ENCODE assay signal across 28 cellular contexts in the genomic region with DNA sequence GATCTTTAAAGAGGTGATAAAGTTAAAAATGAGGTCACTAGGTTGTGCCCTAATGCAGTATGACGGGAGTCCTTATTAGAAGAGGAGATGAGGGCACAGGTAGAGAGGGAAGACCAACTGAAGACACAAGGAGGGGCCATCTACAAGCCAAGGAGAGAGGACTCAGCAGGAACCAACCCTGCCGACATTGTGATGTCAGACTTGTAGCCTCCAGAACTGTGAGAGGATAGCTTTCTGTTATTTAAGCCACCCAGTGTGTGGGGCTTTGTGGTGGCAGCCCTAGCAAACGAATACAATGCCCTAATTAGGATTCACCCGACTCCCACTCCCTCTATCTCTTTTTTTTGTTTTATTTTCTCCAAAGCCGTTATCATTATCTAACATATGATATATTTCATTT. TPM values are rescaled to one million over a fixed set of nuclear protein-coding genes. Genes with fewer than 3 reads are reported as not detected.
DNase-seq lines count a peak whose midpoint lies in the region; ATAC-seq, FAIRE-seq and TF ChIP-seq lines count a peak whose summit lies in the region.
"Had no signal": no experiment of that assay in that cellular context is flagged by ENCODE, and none has a peak within 500 bp of the region (broad histone marks: within the 10 kb centered on the region; RNA-seq: fewer than 3 reads in every experiment).

No MANE protein-coding gene starts in this region.

- peaks cover 10% of the 10 kb centered on the region for H3K36me3 Mint-ChIP-seq in T-helper 1 cell treated with Interleukin-12 subunit alpha and Interleukin-12 subunit beta and Interleukin-4 antibody, amounts not matched to agents 30 μg/mL and 1 μg/mL, for 36 hours (ENCODE audit: low read depth)
- H3K36me3 Mint-ChIP-seq in GM23338 (ENCODE audit: low read depth) (no peaks in the 10 kb centered on the region), endodermal cell (ENCODE audit: low read depth) (no peaks in the 10 kb centered on the region)
- peaks cover 3% of the 10 kb centered on the region for H3K36me3 Mint-ChIP-seq in activated CD4-positive, alpha-beta memory T cell treated with anti-CD3 and anti-CD28 coated beads, Interleukin-2, amount 10 ng/mL, durations not matched to agents 7 days and 5 days (ENCODE audit: low read depth)
- H3K36me3 Mint-ChIP-seq: CD14-positive monocyte had no signal

- no peak overlapping the region for H3K27ac ChIP-seq in GM23338 (ENCODE audit: low read depth)
- no peak overlapping the region for H3K27ac ChIP-seq in K562 (ENCODE audit: extremely low read depth, low read depth, low read length)
- no peak overlapping the region for H3K27ac ChIP-seq in endodermal cell (ENCODE audit: low read depth, low read length)
- H3K27ac ChIP-seq: 22Rv1; BLaER1 treated with 17β-estradiol and CSF1 and Interleukin-3, amounts not matched to agents 10 nM and 100 nM had no signal

- no peak for TF ChIP-seq RAD21 in K562 (CRISPR knock-in tag; conservative IDR thresholded peaks at IDR 0.05 in 1 of 2, IDR thresholded peaks at IDR 0.05 in 1 of 2)

- no peak overlapping the region for H3K4me3 Mint-ChIP-seq in T-helper 1 cell treated with Interleukin-12 subunit alpha and Interleukin-12 subunit beta and Interleukin-4 antibody, amounts not matched to agents 30 μg/mL and 1 μg/mL, for 36 hours
- no peak overlapping the region for H3K4me3 Mint-ChIP-seq in GM23338
- no peak overlapping the region for H3K4me3 Mint-ChIP-seq in endodermal cell
- H3K4me3 Mint-ChIP-seq in activated CD4-positive, alpha-beta memory T cell treated with anti-CD3 and anti-CD28 coated beads, Interleukin-2, amount 10 ng/mL, durations not matched to agents 7 days and 5 days, result no peak overlapping the region
- H3K4me3 Mint-ChIP-seq: CD14-positive monocyte; CD4-positive, alpha-beta T cell; CD8-positive, alpha-beta memory T cell; HFFc6 had no signal

- H3K9me3 Mint-ChIP-seq in T-helper 1 cell treated with Interleukin-12 subunit alpha and Interleukin-12 subunit beta and Interleukin-4 antibody, amounts not matched to agents 30 μg/mL and 1 μg/mL, for 36 hours, result peaks cover 3% of the 10 kb centered on the region
- no peaks in the 10 kb centered on the region for H3K9me3 Mint-ChIP-seq in GM23338
- no peaks in the 10 kb centered on the region for H3K9me3 Mint-ChIP-seq in endodermal cell
- peaks cover 2% of the 10 kb centered on the region for H3K9me3 Mint-ChIP-seq in activated CD4-positive, alpha-beta memory T cell treated with anti-CD3 and anti-CD28 coated beads, Interleukin-2, amount 10 ng/mL, durations not matched to agents 7 days and 5 days
- H3K9me3 Mint-ChIP-seq: CD14-positive monocyte; CD4-positive, alpha-beta T cell; CD8-positive, alpha-beta memory T cell; HFFc6 had no signal

- CTCF ChIA-PET in K562 (lab: Yijun Ruan, JAX; ENCODE audit: low intra/inter-chr PET ratio), result no interaction called here
- CTCF ChIA-PET in activated CD4-positive, alpha-beta memory T cell treated with anti-CD3 and anti-CD28 coated beads, Interleukin-2, amount 10 ng/mL, durations not matched to agents 7 days and 5 days (lab: Charles Lee), result interaction anchor here (1.4 to 1.8 kb wide), 2 partner anchors 10 to 84 kb away, joined by 4 to 11 read pairs; no protein-coding TSS in a partner anchor

- BruUV-seq in K562 (replicated peaks; lab: Mats Ljungman, UMichigan), result no TSS peak

- ATAC-seq in GM23338 (peak; percentile 70), K562 (no peak)

- POLR2A ChIA-PET in K562 (lab: Yijun Ruan, JAX), result no interaction called here
- POLR2A ChIA-PET in activated CD4-positive, alpha-beta memory T cell treated with anti-CD3 and anti-CD28 coated beads, Interleukin-2, amount 10 ng/mL, durations not matched to agents 7 days and 5 days (lab: Charles Lee), result no interaction called here

- H3K9me3 ChIP-seq in K562 (replicated peaks; ENCODE audit: control insufficient read depth, insufficient read depth, low read depth, low read length) (no peaks in the 10 kb centered on the region), endodermal cell (ENCODE audit: control insufficient read depth, low read length) (no peaks in the 10 kb centered on the region)
- H3K9me3 ChIP-seq: BE2C, HAP-1 had no signal

- in situ Hi-C loops in K562 (cut with MboI), result no loop called here

- 0% methylated on average over 5 of the region's 5 CpGs for WGBS in K562 (ENCODE audit: insufficient coverage, low coverage, missing lambda C conversion rate)
- 67 to 72% methylated on average over 4 to 5 of the region's 5 CpGs for WGBS in endodermal cell (ENCODE audit: insufficient coverage in 1 of 2, insufficient read length in 1 of 2), 2 experiments

- no peaks in the 10 kb centered on the region for H3K9me1 ChIP-seq in K562 (ENCODE audit: control insufficient read depth, insufficient read depth, low read length)

- no peak for FAIRE-seq in K562 (lab: Jason Lieb, UNC)
- FAIRE-seq: A204.1, GM12891, GM18507 had no signal

- H2AFZ ChIP-seq in GM23338 (peak overlapping the region; percentile 28; the same call in 1 of the 2 replicates), K562 (ENCODE audit: low read depth, low read length) (no peak overlapping the region)

- H3K27ac Mint-ChIP-seq in T-helper 1 cell treated with Interleukin-12 subunit alpha and Interleukin-12 subunit beta and Interleukin-4 antibody, amounts not matched to agents 30 μg/mL and 1 μg/mL, for 36 hours, result peak overlapping the region; percentile 1
- H3K27ac Mint-ChIP-seq in GM23338, result no peak overlapping the region
- H3K27ac Mint-ChIP-seq in endodermal cell, result no peak overlapping the region
- no peak overlapping the region for H3K27ac Mint-ChIP-seq in activated CD4-positive, alpha-beta memory T cell treated with anti-CD3 and anti-CD28 coated beads, Interleukin-2, amount 10 ng/mL, durations not matched to agents 7 days and 5 days
- H3K27ac Mint-ChIP-seq: CD4-positive, alpha-beta T cell; HFFc6 had no signal

- no peaks in the 10 kb centered on the region for H3F3A ChIP-seq in GM23338 (replicated peaks; ENCODE audit: low read depth)

- no peaks in the 10 kb centered on the region for H4K20me1 ChIP-seq in GM23338 (replicated peaks; ENCODE audit: insufficient read depth)
- no peaks in the 10 kb centered on the region for H4K20me1 ChIP-seq in K562 (replicated peaks; ENCODE audit: control insufficient read depth, insufficient read depth, low read length)
- H4K20me1 ChIP-seq: BLaER1 treated with 17β-estradiol and CSF1 and Interleukin-3, amounts not matched to agents 10 nM and 100 nM had no signal

- no peaks in the 10 kb centered on the region for H3K27me3 Mint-ChIP-seq in T-helper 1 cell treated with Interleukin-12 subunit alpha and Interleukin-12 subunit beta and Interleukin-4 antibody, amounts not matched to agents 30 μg/mL and 1 μg/mL, for 36 hours (ENCODE audit: low read depth)
- H3K27me3 Mint-ChIP-seq in GM23338 (ENCODE audit: insufficient read depth, low read depth, poor library complexity) (no peaks in the 10 kb centered on the region), endodermal cell (ENCODE audit: insufficient read depth) (no peaks in the 10 kb centered on the region)
- H3K27me3 Mint-ChIP-seq in activated CD4-positive, alpha-beta memory T cell treated with anti-CD3 and anti-CD28 coated beads, Interleukin-2, amount 10 ng/mL, durations not matched to agents 7 days and 5 days, result peaks cover 1% of the 10 kb centered on the region
- H3K27me3 Mint-ChIP-seq: CD4-positive, alpha-beta T cell had no signal

- TF ChIP-seq POLR2A in K562 (conservative IDR thresholded peaks at IDR 0.05), result no peak

- DNase-seq in T-helper 1 cell (no peak), GM23338 (ENCODE audit: low spot score) (no peak), K562 (ENCODE audit: extremely low read depth in 1 of 4, low spot score in 3 of 4) (no peak), endodermal cell (peak; percentile 67), AML-193 (lab: John Stamatoyannopoulos, UW) (no peak), NCI-H748 (lab: John Stamatoyannopoulos, UW; ENCODE audit: unreplicated experiment) (no peak)
- no peak for DNase-seq in activated CD4-positive, alpha-beta memory T cell treated with anti-CD3 and anti-CD28 coated beads, Interleukin-2, amount 10 ng/mL, durations not matched to agents 7 days and 5 days
- DNase-seq: BE2C; Calu3; CD4-positive, alpha-beta T cell; CD8-positive, alpha-beta memory T cell; COR-L47; DMS53; DMS79 treated with DMSO at 0.1 percent for 48 hours; GF-D8; HFFc6 had no signal

- H3K4me1 ChIP-seq in GM23338 (ENCODE audit: insufficient read depth), result no peaks in the 10 kb centered on the region
- H3K4me1 ChIP-seq in K562 (replicated peaks in 1 of 2; ENCODE audit: control insufficient read depth in 2 of 2, insufficient read depth in 2 of 2, low read length in 2 of 2), result peaks cover 0 to 3% of the 10 kb centered on the region in 2 experiments; a peak in 1 of 5 replicates
- H3K4me1 ChIP-seq in endodermal cell (ENCODE audit: control insufficient read depth, insufficient read depth, low read length), result no peaks in the 10 kb centered on the region
- H3K4me1 ChIP-seq: BE2C, HAP-1 had no signal

- no peaks in the 10 kb centered on the region for H3K27me3 ChIP-seq in GM23338 (ENCODE audit: insufficient read depth)
- peaks cover 7 to 14% of the 10 kb centered on the region in 2 experiments; a peak in 2 of 5 replicates for H3K27me3 ChIP-seq in K562 (ENCODE audit: control insufficient read depth in 2 of 2, insufficient read depth in 2 of 2, low read length in 2 of 2)
- H3K27me3 ChIP-seq in endodermal cell (ENCODE audit: control insufficient read depth, insufficient read depth, low read length, poor library complexity, severe bottlenecking), result no peaks in the 10 kb centered on the region
- H3K27me3 ChIP-seq: BLaER1 treated with 17β-estradiol and CSF1 and Interleukin-3, amounts not matched to agents 10 nM and 100 nM had no signal

- no peaks in the 10 kb centered on the region for H3K9me2 ChIP-seq in GM23338 (ENCODE audit: insufficient read depth)

- TF ChIP-seq CTCF in GM23338 (conservative IDR thresholded peaks at IDR 0.05; ENCODE audit: low read depth in 2 of 2), result no peak
- TF ChIP-seq CTCF in K562 (IDR thresholded peaks at IDR 0.05 in 2 of 3, conservative IDR thresholded peaks at IDR 0.05 in 1 of 3; ENCODE audit: insufficient read depth in 2 of 3, low read depth in 1 of 3, low read length in 3 of 3), result no peak
- TF ChIP-seq CTCF in endodermal cell (conservative IDR thresholded peaks at IDR 0.05), result no peak

- H3K36me3 ChIP-seq in GM23338 (ENCODE audit: insufficient read depth) (no peaks in the 10 kb centered on the region), K562 (ENCODE audit: control insufficient read depth, insufficient read depth, low read length) (no peaks in the 10 kb centered on the region), endodermal cell (ENCODE audit: control insufficient read depth, insufficient read depth, low read length) (no peaks in the 10 kb centered on the region)
- H3K36me3 ChIP-seq: BE2C; BLaER1 treated with 17β-estradiol and CSF1 and Interleukin-3, amounts not matched to agents 10 nM and 100 nM; HAP-1 had no signal

- intact Hi-C loops in K562 (cut with micrococcal nuclease), result no loop called here

- H3K9ac ChIP-seq in K562 (ENCODE audit: insufficient read depth in 1 of 2, low read depth in 2 of 2, low read length in 2 of 2) (no peak overlapping the region), endodermal cell (ENCODE audit: extremely low read depth, low read length, poor library complexity, severe bottlenecking) (no peak overlapping the region)
- H3K9ac ChIP-seq: BLaER1 treated with 17β-estradiol and CSF1 and Interleukin-3, amounts not matched to agents 10 nM and 100 nM had no signal

- no peak for TF ChIP-seq EP300 in K562 (IDR thresholded peaks at IDR 0.05; ENCODE audit: low read length)

- no peak overlapping the region for H3K4me2 ChIP-seq in GM23338
- H3K4me2 ChIP-seq in K562 (ENCODE audit: insufficient read depth, low read length), result no peak overlapping the region
- H3K4me2 ChIP-seq: BLaER1 treated with 17β-estradiol and CSF1 and Interleukin-3, amounts not matched to agents 10 nM and 100 nM had no signal

- H3K4me1 Mint-ChIP-seq in T-helper 1 cell treated with Interleukin-12 subunit alpha and Interleukin-12 subunit beta and Interleukin-4 antibody, amounts not matched to agents 30 μg/mL and 1 μg/mL, for 36 hours (ENCODE audit: low read depth), result peaks cover 63% of the 10 kb centered on the region
- H3K4me1 Mint-ChIP-seq in GM23338, result no peaks in the 10 kb centered on the region; the same call in 1 of the 3 replicates
- H3K4me1 Mint-ChIP-seq in endodermal cell, result peaks cover 30% of the 10 kb centered on the region
- peaks cover 56% of the 10 kb centered on the region for H3K4me1 Mint-ChIP-seq in activated CD4-positive, alpha-beta memory T cell treated with anti-CD3 and anti-CD28 coated beads, Interleukin-2, amount 10 ng/mL, durations not matched to agents 7 days and 5 days

- H3K4me3 ChIP-seq in GM23338 (no peak overlapping the region), K562 (no peak overlapping the region), endodermal cell (ENCODE audit: low read length) (no peak overlapping the region)
- H3K4me3 ChIP-seq: BLaER1 treated with 17β-estradiol and CSF1 and Interleukin-3, amounts not matched to agents 10 nM and 100 nM; HAP-1 had no signal

- H3K79me2 ChIP-seq in GM23338 (replicated peaks; ENCODE audit: insufficient read depth), result no peaks in the 10 kb centered on the region
- no peaks in the 10 kb centered on the region for H3K79me2 ChIP-seq in K562 (ENCODE audit: control insufficient read depth, insufficient read depth, low read length)

RNA-seq across cellular contexts. Expression of a gene that starts 7.9 kb away (rescaled TPM):
- total RNA-seq in GM23338 (2014; rRNA removed; shearing (Covaris generic)), result not detected in 2 replicates
- polyA plus RNA-seq in GM23338 (2016; fragmentation: Nextera tagmentation; extraction: Ambion mirVana) (not detected in 2 replicates), K562 (2011; rRNA removed) (not detected in 2 replicates), K562 (2014; fragmentation: Illumina TruSeq; extraction: Trizol) (not detected in 2 replicates), K562 (2014; fragmentation: Nextera tagmentation; extraction: Ambion mirVana) (not detected), K562 (2014; rRNA removed) (not detected in 2 replicates)
- total RNA-seq in K562 (2011; cell fraction: chromatin; rRNA removed; ENCODE audit: low replicate concordance), result not detected in 2 replicates
- total RNA-seq in K562 (2011; cell fraction: nucleolus; rRNA removed), result not detected in 2 replicates
- total RNA-seq in K562 (2011; cell fraction: nucleoplasm; rRNA removed), result not detected in 2 replicates
- total RNA-seq in K562 (2014; rRNA removed) (not detected in 2 replicates), K562 (2014; rRNA removed; fragmentation: Illumina TruSeq; extraction: Trizol) (not detected in 2 replicates), K562 (2015; rRNA removed; fragmentation: Illumina TruSeq; extraction: Trizol) (not detected in 2 replicates), K562 (2021) (not detected in 2 replicates), endodermal cell (not detected)
- not detected in 2 replicates for polyA plus RNA-seq in K562 (2011; cell fraction: cytosol; rRNA removed)
- polyA plus RNA-seq in K562 (2011; cell fraction: nucleus; rRNA removed), result not detected in 2 replicates
- not detected in 2 replicates for polyA plus RNA-seq in K562 (2012)
- not detected in 2 replicates for polyA minus RNA-seq in K562 (2011; rRNA and poly(A)+ RNA removed)
- not detected in 2 replicates for polyA minus RNA-seq in K562 (2011; cell fraction: cytosol; rRNA and poly(A)+ RNA removed)
- not detected in 2 replicates for polyA minus RNA-seq in K562 (2011; cell fraction: nucleus; rRNA and poly(A)+ RNA removed)
- not detected for polyA plus RNA-seq in endodermal cell (2013, experiment 1 of 2)
- not detected for polyA plus RNA-seq in endodermal cell (2013, experiment 2 of 2)
- total RNA-seq in activated CD4-positive, alpha-beta memory T cell treated with anti-CD3 and anti-CD28 coated beads, Interleukin-2, amount 10 ng/mL, durations not matched to agents 7 days and 5 days, result 1 to 10 TPM; 2.3 to 3.3 TPM
- total RNA-seq: Calu3, Daoy, G401, H4, HFFc6 had no signal
- polyA plus RNA-seq: AG04450, CD14-positive monocyte had no signal

RNA-seq across cellular contexts. Expression of a gene that starts 19.9 kb away (rescaled TPM):
- not detected in 2 replicates for total RNA-seq in GM23338 (2014; rRNA removed; shearing (Covaris generic))
- polyA plus RNA-seq in GM23338 (2016; fragmentation: Nextera tagmentation; extraction: Ambion mirVana) (not detected in 2 replicates), K562 (2011; rRNA removed) (not detected in 2 replicates), K562 (2014; fragmentation: Illumina TruSeq; extraction: Trizol) (not detected in 2 replicates), K562 (2014; fragmentation: Nextera tagmentation; extraction: Ambion mirVana) (not detected), K562 (2014; rRNA removed) (not detected in 2 replicates)
- total RNA-seq in K562 (2011; cell fraction: chromatin; rRNA removed; ENCODE audit: low replicate concordance), result not detected in 2 replicates
- total RNA-seq in K562 (2011; cell fraction: nucleolus; rRNA removed), result not detected in 2 replicates
- total RNA-seq in K562 (2011; cell fraction: nucleoplasm; rRNA removed), result not detected in 2 replicates
- total RNA-seq in K562 (2014; rRNA removed) (not detected in 2 replicates), K562 (2014; rRNA removed; fragmentation: Illumina TruSeq; extraction: Trizol) (not detected in 2 replicates), K562 (2015; rRNA removed; fragmentation: Illumina TruSeq; extraction: Trizol) (not detected in 2 replicates), K562 (2021) (not detected in 2 replicates), endodermal cell (not detected)
- not detected in 2 replicates for polyA plus RNA-seq in K562 (2011; cell fraction: cytosol; rRNA removed)
- not detected in 2 replicates for polyA plus RNA-seq in K562 (2011; cell fraction: nucleus; rRNA removed)
- not detected in 2 replicates for polyA plus RNA-seq in K562 (2012)
- polyA minus RNA-seq in K562 (2011; rRNA and poly(A)+ RNA removed), result not detected in 2 replicates
- not detected in 2 replicates for polyA minus RNA-seq in K562 (2011; cell fraction: cytosol; rRNA and poly(A)+ RNA removed)
- polyA minus RNA-seq in K562 (2011; cell fraction: nucleus; rRNA and poly(A)+ RNA removed), result not detected in 2 replicates
- not detected for polyA plus RNA-seq in endodermal cell (2013, experiment 1 of 2)
- polyA plus RNA-seq in endodermal cell (2013, experiment 2 of 2), result not detected
- total RNA-seq in activated CD4-positive, alpha-beta memory T cell treated with anti-CD3 and anti-CD28 coated beads, Interleukin-2, amount 10 ng/mL, durations not matched to agents 7 days and 5 days, result 1 to 10 TPM; 3.8 to 4.7 TPM
- total RNA-seq: Calu3; CD4-positive, alpha-beta T cell; Daoy; G401; H4; HFFc6 had no signal
- polyA plus RNA-seq: AG04450; CD14-positive monocyte; CD8-positive, alpha-beta memory T cell had no signal
